ENCODE assay signal across 21 cellular contexts in the genomic region with DNA sequence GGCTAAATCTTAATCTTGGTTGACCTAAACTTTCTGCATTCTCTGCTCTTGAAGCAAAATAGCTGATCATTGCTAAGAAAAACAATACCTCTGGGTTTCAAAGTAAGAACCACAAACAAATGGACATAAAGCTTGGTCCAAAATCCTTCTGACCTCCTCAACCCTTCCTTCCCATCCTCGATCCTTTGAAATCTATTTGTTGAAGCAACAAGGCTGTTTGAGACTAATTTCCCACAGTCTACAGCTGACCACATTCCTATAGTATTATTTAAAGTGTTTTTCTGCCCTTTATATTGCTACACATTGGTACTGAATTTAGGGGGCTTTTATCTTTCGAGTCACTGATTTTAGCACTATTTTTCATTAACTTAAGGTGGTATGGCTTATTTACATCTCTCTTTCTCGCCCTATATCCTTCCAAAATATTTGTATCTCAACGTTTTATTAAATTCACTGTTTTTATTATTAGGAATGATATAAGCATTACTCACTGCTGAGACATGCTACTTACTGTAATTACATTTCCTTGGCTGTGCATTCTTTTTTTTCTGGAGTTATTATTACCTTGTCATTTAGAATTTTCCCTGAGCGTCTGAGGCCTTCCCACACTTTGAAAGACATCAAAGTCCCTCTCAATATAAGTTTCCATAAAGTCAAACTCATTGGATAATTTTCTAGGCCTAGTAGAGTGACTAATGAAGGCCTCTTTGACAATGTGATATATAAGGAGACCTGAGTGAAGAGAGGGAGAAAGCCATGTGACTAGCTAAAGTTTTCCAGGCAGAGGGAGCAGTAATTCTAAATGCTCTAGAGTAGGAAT.
"Had no signal": no experiment of that assay in that cellular context is flagged by ENCODE, and none has a peak within 500 bp of the region (broad histone marks: within the 10 kb centered on the region; RNA-seq: fewer than 3 reads in every experiment).

No MANE protein-coding gene starts in this region.

- H3K4me3 ChIP-seq: ascending aorta, left lung, lung, neural progenitor cell, upper lobe of right lung had no signal

- H3K27me3 ChIP-seq: ascending aorta, left lung, neural progenitor cell, upper lobe of right lung had no signal

- ATAC-seq: activated naive CD4-positive, alpha-beta T cell treated with anti-CD3 and anti-CD28 coated beads, Interleukin-2, amount 50 U/mL, for 72 hours; activated T-helper 17 cell treated with anti-CD3 and anti-CD28 coated beads, Interleukin-2, amount 50 U/mL, for 72 hours; left lung; naive thymus-derived CD8-positive, alpha-beta T cell; stimulated activated naive CD8-positive, alpha-beta T cell treated with anti-CD3 and anti-CD28 coated beads, Interleukin-15, Interleukin-2, amounts not matched to agents 100 U/mL and 50 U/mL, for 24 hours; upper lobe of right lung had no signal

- H3K9me3 ChIP-seq: ascending aorta, left lung, upper lobe of right lung had no signal

- H3K27me3 Mint-ChIP-seq: activated T-cell treated with anti-CD3 and anti-CD28 coated beads, Interleukin-2, amount 50 U/mL, for 24 hours; activated T-helper 17 cell treated with anti-CD3 and anti-CD28 coated beads, Interleukin-2, amount 50 U/mL, for 72 hours; naive thymus-derived CD8-positive, alpha-beta T cell; progenitor cell of endocrine pancreas had no signal

- H3K9me3 Mint-ChIP-seq: activated naive CD4-positive, alpha-beta T cell treated with anti-CD3 and anti-CD28 coated beads, Interleukin-2, amount 50 U/mL, for 72 hours; activated T-cell treated with anti-CD3 and anti-CD28 coated beads, Interleukin-2, amount 50 U/mL, for 24 hours; activated T-helper 17 cell treated with anti-CD3 and anti-CD28 coated beads, Interleukin-2, amount 50 U/mL, for 72 hours; naive thymus-derived CD8-positive, alpha-beta T cell; neural progenitor cell had no signal

- H3K4me3 Mint-ChIP-seq: activated T-cell treated with anti-CD3 and anti-CD28 coated beads, Interleukin-2, amount 50 U/mL, for 24 hours; activated T-helper 17 cell treated with anti-CD3 and anti-CD28 coated beads, Interleukin-2, amount 50 U/mL, for 72 hours; naive thymus-derived CD8-positive, alpha-beta T cell; neural progenitor cell had no signal

- H3K27ac Mint-ChIP-seq: activated naive CD4-positive, alpha-beta T cell treated with anti-CD3 and anti-CD28 coated beads, Interleukin-2, amount 50 U/mL, for 72 hours; activated T-cell treated with anti-CD3 and anti-CD28 coated beads, Interleukin-2, amount 50 U/mL, for 24 hours; activated T-helper 17 cell treated with anti-CD3 and anti-CD28 coated beads, Interleukin-2, amount 50 U/mL, for 72 hours; naive thymus-derived CD8-positive, alpha-beta T cell; neural progenitor cell; progenitor cell of endocrine pancreas had no signal

- H3K36me3 Mint-ChIP-seq: activated naive CD4-positive, alpha-beta T cell treated with anti-CD3 and anti-CD28 coated beads, Interleukin-2, amount 50 U/mL, for 72 hours had no signal

- DNase-seq: activated CD4-positive, alpha-beta T cell treated with anti-CD3 and anti-CD28 coated beads for 1 hour; activated CD4-positive, alpha-beta T cell treated with anti-CD3 and anti-CD28 coated beads, Interleukin-2, amount 50 U/mL, for 1 hour; activated CD8-positive, alpha-beta memory T cell treated with anti-CD3 and anti-CD28 coated beads, Interleukin-2, amount 50 U/mL, for 4 hours; activated T-cell treated with anti-CD3 and anti-CD28 coated beads, Interleukin-2, amount 50 U/mL, for 24 hours; cortex of kidney; effector CD4-positive, alpha-beta T cell; foreskin melanocyte; kidney glomerular epithelial cell; left lung; naive thymus-derived CD8-positive, alpha-beta T cell; stimulated activated CD4-positive, alpha-beta T cell treated with anti-CD3 and anti-CD28 coated beads, Interleukin-12 subunit alpha, Interleukin-12 subunit beta, amount 100 ng/mL, for 4 hours; stimulated activated CD4-positive, alpha-beta T cell treated with anti-CD3 and anti-CD28 coated beads, Interleukin-4, amount 100 ng/mL, for 4 hours; stimulated activated naive CD8-positive, alpha-beta T cell treated with anti-CD3 and anti-CD28 coated beads, Interleukin-15, Interleukin-2, amounts not matched to agents 100 U/mL and 50 U/mL, for 24 hours; T-helper 1 cell; upper lobe of right lung had no signal

- H3K4me1 ChIP-seq: ascending aorta, left lung, neural progenitor cell, upper lobe of right lung had no signal

- H3K27ac ChIP-seq: ascending aorta, left lung, neural progenitor cell, upper lobe of right lung had no signal

- H3K4me2 ChIP-seq: neural progenitor cell had no signal

- H3K9ac ChIP-seq: neural progenitor cell had no signal

- H2AFZ ChIP-seq: neural progenitor cell had no signal

- H3K4me1 Mint-ChIP-seq: activated T-helper 17 cell treated with anti-CD3 and anti-CD28 coated beads, Interleukin-2, amount 50 U/mL, for 72 hours; naive thymus-derived CD8-positive, alpha-beta T cell; neural progenitor cell had no signal
